Comparison of ENCODE assay signal across 25 cellular contexts in genomic region chr6:129577691-129578090, GRCh38.
"Had no signal": no experiment of that assay in that cellular context is flagged by ENCODE, and none has a peak within 500 bp of the region (broad histone marks: within the 10 kb centered on the region; RNA-seq: fewer than 3 reads in every experiment).

No MANE protein-coding gene starts in this region.

- H3K36me3 ChIP-seq: neural progenitor cell, right lobe of liver had no signal

- H3K4me3 ChIP-seq: gastrocnemius medialis, mucosa of descending colon, neural progenitor cell, psoas muscle, right lobe of liver, smooth muscle cell, stomach had no signal

- H3K27ac ChIP-seq: gastrocnemius medialis, neural progenitor cell, psoas muscle, right lobe of liver, stomach had no signal

- H3K27me3 Mint-ChIP-seq: activated CD4-positive, alpha-beta memory T cell treated with anti-CD3 and anti-CD28 coated beads, Interleukin-2, amount 10 ng/mL, durations not matched to agents 7 days and 5 days; activated naive CD8-positive, alpha-beta T cell treated with anti-CD3 and anti-CD28 coated beads for 36 hours; activated T-helper 17 cell treated with anti-CD3 and anti-CD28 coated beads, Interleukin-2, amount 50 U/mL, for 72 hours; memory B cell; naive B cell; type B pancreatic cell had no signal

- H3K9me3 ChIP-seq: gastrocnemius medialis, mucosa of descending colon, psoas muscle, right lobe of liver, stomach had no signal

- H3K36me3 Mint-ChIP-seq: activated naive CD8-positive, alpha-beta T cell treated with anti-CD3 and anti-CD28 coated beads for 36 hours; WTC11 had no signal

- H3K4me1 ChIP-seq: gastrocnemius medialis, neural progenitor cell, psoas muscle, right lobe of liver had no signal

- H2AFZ ChIP-seq: neural progenitor cell had no signal

- DNase-seq: activated CD4-positive, alpha-beta memory T cell treated with anti-CD3 and anti-CD28 coated beads, Interleukin-2, amount 10 ng/mL, durations not matched to agents 7 days and 5 days; activated CD4-positive, alpha-beta T cell treated with anti-CD3 and anti-CD28 coated beads for 48 hours; activated naive CD4-positive, alpha-beta T cell; activated naive CD8-positive, alpha-beta T cell treated with anti-CD3 and anti-CD28 coated beads for 36 hours; activated T-cell treated with anti-CD3 and anti-CD28 coated beads, Interleukin-2, amount 50 U/mL, for 1 hour; amniotic stem cell; caudate nucleus; gastrocnemius medialis; head of caudate nucleus; kidney; left ventricle myocardium superior; mucosa of descending colon; naive B cell; psoas muscle; right lobe of liver; stimulated activated CD4-positive, alpha-beta T cell treated with anti-CD3 and anti-CD28 coated beads, Interleukin-4, amount 100 ng/mL, for 1 hour; stomach had no signal

- H3K27ac Mint-ChIP-seq: activated CD4-positive, alpha-beta memory T cell treated with anti-CD3 and anti-CD28 coated beads, Interleukin-2, amount 10 ng/mL, durations not matched to agents 7 days and 5 days; activated naive CD8-positive, alpha-beta T cell treated with anti-CD3 and anti-CD28 coated beads for 36 hours; activated T-helper 17 cell treated with anti-CD3 and anti-CD28 coated beads, Interleukin-2, amount 50 U/mL, for 72 hours; memory B cell; naive B cell; neural progenitor cell; type B pancreatic cell; WTC11 had no signal

- FAIRE-seq: endometrium, kidney had no signal

- H3K9me3 Mint-ChIP-seq: activated CD4-positive, alpha-beta memory T cell treated with anti-CD3 and anti-CD28 coated beads, Interleukin-2, amount 10 ng/mL, durations not matched to agents 7 days and 5 days; activated T-helper 17 cell treated with anti-CD3 and anti-CD28 coated beads, Interleukin-2, amount 50 U/mL, for 72 hours; memory B cell; type B pancreatic cell had no signal

- H3K4me3 Mint-ChIP-seq: activated CD4-positive, alpha-beta memory T cell treated with anti-CD3 and anti-CD28 coated beads, Interleukin-2, amount 10 ng/mL, durations not matched to agents 7 days and 5 days; activated naive CD8-positive, alpha-beta T cell treated with anti-CD3 and anti-CD28 coated beads for 36 hours; activated T-helper 17 cell treated with anti-CD3 and anti-CD28 coated beads, Interleukin-2, amount 50 U/mL, for 72 hours; memory B cell; naive B cell; neural progenitor cell; type B pancreatic cell; WTC11 had no signal

- H3K9ac ChIP-seq: neural progenitor cell had no signal

- H3K4me1 Mint-ChIP-seq: activated T-helper 17 cell treated with anti-CD3 and anti-CD28 coated beads, Interleukin-2, amount 50 U/mL, for 72 hours; WTC11 had no signal

- ATAC-seq: activated T-helper 17 cell treated with anti-CD3 and anti-CD28 coated beads, Interleukin-2, amount 50 U/mL, for 72 hours; esophagus mucosa; gastrocnemius medialis; left ventricle myocardium superior; mucosa of descending colon; psoas muscle; right lobe of liver; WTC11 had no signal

- H3K27me3 ChIP-seq: gastrocnemius medialis, neural progenitor cell, right lobe of liver, stomach had no signal

- H3K4me2 ChIP-seq: neural progenitor cell, smooth muscle cell had no signal
